1 cellular context compared by ENCODE assay signal in the genomic region with DNA sequence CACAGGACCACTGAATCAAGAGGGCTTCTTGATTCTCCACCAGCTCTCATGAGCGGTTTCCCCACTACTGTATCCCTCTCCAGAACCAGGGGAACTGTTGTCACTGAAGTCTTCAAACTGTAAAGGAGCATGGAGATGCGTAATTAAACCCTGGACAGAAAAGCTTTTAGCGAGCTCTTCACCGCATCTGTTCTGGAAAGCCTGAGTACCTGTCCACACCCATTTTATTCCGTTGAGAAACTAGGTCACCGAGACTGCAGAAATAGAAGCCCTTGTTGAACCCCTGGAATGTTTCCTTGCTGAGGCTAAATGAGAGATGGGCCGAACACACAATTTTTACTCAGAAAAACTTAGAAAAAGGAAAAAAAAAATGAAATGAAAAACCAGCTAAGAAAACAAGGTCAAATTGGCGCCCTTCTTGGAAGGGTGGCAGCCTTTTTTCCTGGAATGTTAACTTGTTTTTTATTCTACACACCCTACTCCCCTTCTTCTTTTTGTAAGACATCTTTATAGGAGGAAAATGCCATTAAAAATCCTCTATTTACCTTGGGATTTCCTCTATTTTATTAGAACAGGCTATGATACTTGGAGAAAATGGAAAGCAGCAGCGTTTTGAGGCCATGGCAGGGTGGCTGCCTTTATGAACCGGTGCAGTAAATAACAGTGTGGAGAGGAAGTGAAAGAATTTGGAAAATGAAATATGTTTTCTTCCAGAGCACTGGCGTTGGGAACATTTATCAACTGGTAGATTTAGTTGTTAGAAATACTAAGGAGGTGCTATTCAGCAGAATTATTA.
TF ChIP-seq lines count a peak whose summit lies in the region.

No MANE protein-coding gene starts in this region.

TF ChIP-seq in endothelial cell of umbilical vein, 7 proteins besides CTCF, POLR2A, EP300 and RAD21:
- TF ChIP-seq EZH2 (IDR thresholded peaks at IDR 0.05; ENCODE audit: borderline replicate concordance, low read depth, low read length, severe bottlenecking) = no peak
- no peak for TF ChIP-seq FOS (IDR thresholded peaks at IDR 0.05; ENCODE audit: borderline replicate concordance, insufficient read depth, low read length)
- no peak for TF ChIP-seq MYC (IDR thresholded peaks at IDR 0.05; ENCODE audit: low read depth, low read length)
- no peak for TF ChIP-seq GATA2 (IDR thresholded peaks at IDR 0.05; ENCODE audit: insufficient read depth, insufficient read length, low read depth, low read length)
- TF ChIP-seq, protein P1, sequence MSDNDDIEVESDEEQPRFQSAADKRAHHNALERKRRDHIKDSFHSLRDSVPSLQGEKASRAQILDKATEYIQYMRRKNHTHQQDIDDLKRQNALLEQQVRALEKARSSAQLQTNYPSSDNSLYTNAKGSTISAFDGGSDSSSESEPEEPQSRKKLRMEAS (IDR thresholded peaks at IDR 0.05; ENCODE audit: insufficient read depth, insufficient read length) = no peak
- no peak for TF ChIP-seq JUN (IDR thresholded peaks at IDR 0.05; ENCODE audit: borderline replicate concordance, insufficient read depth, insufficient read length, low read depth)
- no peak for TF ChIP-seq POLR2AphosphoS5 (IDR thresholded peaks at IDR 0.05; ENCODE audit: insufficient read depth, low read depth, low read length)
